Comparison of ENCODE assay signal across 29 cellular contexts in the genomic region with DNA sequence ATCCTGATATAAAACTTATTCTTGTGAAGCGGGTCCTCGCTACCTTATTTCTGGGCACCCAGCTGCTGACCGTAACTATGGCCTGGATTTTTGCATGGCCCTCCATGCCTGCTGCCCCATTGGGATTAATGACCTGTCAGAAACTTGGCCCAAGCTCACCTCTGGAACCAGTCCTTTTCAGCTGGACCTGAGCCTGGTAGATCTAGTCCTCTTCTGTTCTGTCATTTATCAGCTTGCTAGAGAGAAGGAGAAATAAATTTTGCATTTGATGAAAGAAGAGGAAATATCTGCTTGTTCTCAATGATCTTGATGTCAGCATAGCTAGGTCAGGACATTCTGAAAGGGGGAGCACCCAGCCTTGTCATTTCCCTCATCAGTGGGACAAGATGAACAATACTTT.
"Had no signal": no experiment of that assay in that cellular context is flagged by ENCODE, and none has a peak within 500 bp of the region (broad histone marks: within the 10 kb centered on the region; RNA-seq: fewer than 3 reads in every experiment).

No MANE protein-coding gene starts in this region.

- H3K9me3 Mint-ChIP-seq: neural progenitor cell, type B pancreatic cell had no signal

- H3K36me3 ChIP-seq: neural progenitor cell, ovary, prostate gland, right lobe of liver, sigmoid colon, suprapubic skin, tibial artery, transverse colon, upper lobe of right lung, uterus had no signal

- H3K4me1 Mint-ChIP-seq: naive thymus-derived CD4-positive, alpha-beta T cell; natural killer cell; nephron; stimulated activated memory B cell treated with anti-CD40 and anti-IgM and Interleukin-4, amounts not matched to agents 10 μg/mL and 1 μg/mL and 100 μg/mL, for 72 hours; stimulated activated naive CD8-positive, alpha-beta T cell treated with anti-CD3 and anti-CD28 coated beads, Interleukin-15, amount 100 ng/mL, for 72 hours had no signal

- H3K36me3 Mint-ChIP-seq: natural killer cell; neural progenitor cell; stimulated activated memory B cell treated with anti-CD40 and anti-IgM and Interleukin-4, amounts not matched to agents 10 μg/mL and 1 μg/mL and 100 μg/mL, for 72 hours; type B pancreatic cell had no signal

- H3K4me1 ChIP-seq: parathyroid adenoma, prostate gland, right lobe of liver, suprapubic skin, testis, tibial artery, transverse colon, upper lobe of right lung, uterus had no signal

- H3K27ac ChIP-seq: neural progenitor cell, ovary, parathyroid adenoma, prostate gland, right lobe of liver, sigmoid colon, suprapubic skin, testis, tibial artery, transverse colon, upper lobe of right lung, uterus had no signal

- H3K27ac Mint-ChIP-seq: naive thymus-derived CD4-positive, alpha-beta T cell; natural killer cell; nephron; neural progenitor cell; stimulated activated memory B cell treated with anti-CD40 and anti-IgM and Interleukin-4, amounts not matched to agents 10 μg/mL and 1 μg/mL and 100 μg/mL, for 72 hours; type B pancreatic cell had no signal

- H3K9me3 ChIP-seq: ovary, prostate gland, right lobe of liver, sigmoid colon, suprapubic skin, testis, tibial artery, transverse colon, upper lobe of right lung, uterus had no signal

- ATAC-seq: naive thymus-derived CD4-positive, alpha-beta T cell; natural killer cell; right lobe of liver; stimulated activated memory B cell treated with anti-CD40 and anti-IgM and Interleukin-4, amounts not matched to agents 10 μg/mL and 1 μg/mL and 100 μg/mL, for 72 hours; stimulated activated naive CD8-positive, alpha-beta T cell treated with anti-CD3 and anti-CD28 coated beads, Interleukin-15, amount 100 ng/mL, for 72 hours; stimulated activated naive CD8-positive, alpha-beta T cell treated with anti-CD3 and anti-CD28 coated beads, Interleukin-15, Interleukin-2, amounts not matched to agents 100 U/mL and 50 U/mL, for 24 hours; upper lobe of right lung had no signal

- H3K27me3 ChIP-seq: neural progenitor cell, ovary, right lobe of liver, sigmoid colon, suprapubic skin, testis, tibial artery, transverse colon, upper lobe of right lung, uterus had no signal

- DNase-seq: naive thymus-derived CD4-positive, alpha-beta T cell; natural killer cell; occipital lobe; ovary; retina; right cardiac atrium; right lobe of liver; sigmoid colon; small intestine; stimulated activated CD4-positive, alpha-beta T cell treated with anti-CD3 and anti-CD28 coated beads, Interleukin-15, amount 100 ng/mL, for 24 hours; stimulated activated CD4-positive, alpha-beta T cell treated with anti-CD3 and anti-CD28 coated beads, Interleukin-2, amount 100 ng/mL, for 24 hours; stimulated activated CD4-positive, alpha-beta T cell treated with anti-CD3 and anti-CD28 coated beads, Interleukin-2, amount 100 ng/mL, for 48 hours; stimulated activated CD4-positive, alpha-beta T cell treated with anti-CD3 and anti-CD28 coated beads, Interleukin-4, amount 100 ng/mL, for 24 hours; stimulated activated naive CD4-positive, alpha-beta T cell; stimulated activated naive CD8-positive, alpha-beta T cell treated with anti-CD3 and anti-CD28 coated beads, Interleukin-15, amount 100 ng/mL, for 72 hours; stimulated activated naive CD8-positive, alpha-beta T cell treated with anti-CD3 and anti-CD28 coated beads, Interleukin-15, Interleukin-2, amounts not matched to agents 100 U/mL and 50 U/mL, for 24 hours; substantia nigra; testis; tibial artery; transverse colon; upper lobe of right lung; uterus had no signal

- H3K4me3 ChIP-seq: neural progenitor cell, ovary, prostate gland, right lobe of liver, sigmoid colon, suprapubic skin, testis, tibial artery, transverse colon, upper lobe of right lung, uterus had no signal

- H3K4me3 Mint-ChIP-seq: naive thymus-derived CD4-positive, alpha-beta T cell; natural killer cell; nephron; neural progenitor cell; stimulated activated memory B cell treated with anti-CD40 and anti-IgM and Interleukin-4, amounts not matched to agents 10 μg/mL and 1 μg/mL and 100 μg/mL, for 72 hours; stimulated activated naive CD8-positive, alpha-beta T cell treated with anti-CD3 and anti-CD28 coated beads, Interleukin-15, amount 100 ng/mL, for 72 hours; type B pancreatic cell had no signal
